9 cellular contexts compared by ENCODE assay signal in genomic region chr17:77382966-77383612, GRCh38.
DNase-seq lines count a peak whose midpoint lies in the region; ATAC-seq and TF ChIP-seq lines count a peak whose summit lies in the region.
"Had no signal": no experiment of that assay in that cellular context is flagged by ENCODE, and none has a peak within 500 bp of the region (broad histone marks: within the 10 kb centered on the region; RNA-seq: fewer than 3 reads in every experiment).

No MANE protein-coding gene starts in this region.

- no peak for TF ChIP-seq POLR2A in tibial nerve (IDR thresholded peaks at IDR 0.05)

- 69 to 74% methylated on average over 8 of the region's 8 CpGs for WGBS in tibial nerve, 2 donors
- 83 to 84% methylated on average over 8 of the region's 8 CpGs for WGBS in aorta, 2 donors

- no peak for TF ChIP-seq EP300 in tibial nerve (IDR thresholded peaks at IDR 0.05)

- H3K27me3 ChIP-seq in left lung (no peaks in the 10 kb centered on the region), tibial nerve (no peaks in the 10 kb centered on the region), aorta (ENCODE audit: control insufficient read depth in 1 of 2, insufficient read depth in 2 of 2, low read length in 1 of 2) (no peaks in the 10 kb centered on the region)

- no peaks in the 10 kb centered on the region for H3K9me3 Mint-ChIP-seq in activated T-cell treated with anti-CD3 and anti-CD28 coated beads, Interleukin-2, amount 50 U/mL, for 4 hours
- no peaks in the 10 kb centered on the region for H3K9me3 Mint-ChIP-seq in activated T-helper 17 cell treated with anti-CD3 and anti-CD28 coated beads, Interleukin-2, amount 50 U/mL, for 72 hours

- intact Hi-C loops in left lung (cut with DNase I) (no loop called here), aorta (cut with DNase I) (no loop called here)

- H3K27ac ChIP-seq in left lung (peak overlapping the region; percentile 30 to 34), tibial nerve (peak overlapping the region; percentile 11 to 93 (median 72)), aorta (ENCODE audit: low read depth in 1 of 2, low read length in 2 of 2) (no peak overlapping the region)
- H3K27ac ChIP-seq: C4-2B had no signal

- H3K9me3 ChIP-seq in left lung (no peaks in the 10 kb centered on the region), tibial nerve (no peaks in the 10 kb centered on the region), aorta (ENCODE audit: control insufficient read depth, low read length) (no peaks in the 10 kb centered on the region)

- H3K4me3 Mint-ChIP-seq in activated T-cell treated with anti-CD3 and anti-CD28 coated beads, Interleukin-2, amount 50 U/mL, for 4 hours = peak overlapping the region; percentile 37
- H3K4me3 Mint-ChIP-seq in activated T-helper 17 cell treated with anti-CD3 and anti-CD28 coated beads, Interleukin-2, amount 50 U/mL, for 72 hours = peak overlapping the region; percentile 74

- H3K4me1 ChIP-seq in left lung (peaks cover 51 to 93% of the 10 kb centered on the region in 2 donors), tibial nerve (peaks cover 0 to 100% (median 91%) of the 10 kb centered on the region in 4 donors), aorta (ENCODE audit: control insufficient read depth in 1 of 2, insufficient read depth in 2 of 2, low read length in 2 of 2) (no peaks in the 10 kb centered on the region)

- H3K4me1 Mint-ChIP-seq in activated T-cell treated with anti-CD3 and anti-CD28 coated beads, Interleukin-2, amount 50 U/mL, for 4 hours (ENCODE audit: low read depth) = peaks cover 86% of the 10 kb centered on the region
- peaks cover 37% of the 10 kb centered on the region for H3K4me1 Mint-ChIP-seq in activated T-helper 17 cell treated with anti-CD3 and anti-CD28 coated beads, Interleukin-2, amount 50 U/mL, for 72 hours

- H3K27me3 Mint-ChIP-seq in activated T-cell treated with anti-CD3 and anti-CD28 coated beads, Interleukin-2, amount 50 U/mL, for 4 hours (ENCODE audit: low read depth) = no peaks in the 10 kb centered on the region
- H3K27me3 Mint-ChIP-seq in activated T-helper 17 cell treated with anti-CD3 and anti-CD28 coated beads, Interleukin-2, amount 50 U/mL, for 72 hours = no peaks in the 10 kb centered on the region

- no peaks in the 10 kb centered on the region for H3K36me3 ChIP-seq in left lung
- no peaks in the 10 kb centered on the region for H3K36me3 ChIP-seq in tibial nerve
- no peaks in the 10 kb centered on the region for H3K36me3 ChIP-seq in aorta (ENCODE audit: control insufficient read depth in 1 of 2, insufficient read depth in 2 of 2, low read length in 1 of 2)

- ATAC-seq in activated T-cell treated with anti-CD3 and anti-CD28 coated beads, Interleukin-2, amount 50 U/mL, for 4 hours = no peak
- ATAC-seq in activated T-helper 17 cell treated with anti-CD3 and anti-CD28 coated beads, Interleukin-2, amount 50 U/mL, for 72 hours (replicated peaks) = no peak
- ATAC-seq in left lung = peak; percentile 19
- no peak for ATAC-seq in GM18861 (IDR thresholded peaks at IDR 0.05; ENCODE audit: unreplicated experiment)
- ATAC-seq in HG03097 (IDR thresholded peaks at IDR 0.05; ENCODE audit: low FRiP score, unreplicated experiment) = no peak
- ATAC-seq in aorta (ENCODE audit: low FRiP score) = no peak

- TF ChIP-seq CTCF in left lung (IDR thresholded peaks at IDR 0.05) = no peak
- no peak for TF ChIP-seq CTCF in tibial nerve (IDR thresholded peaks at IDR 0.05)

- no peak for DNase-seq in activated T-cell treated with anti-CD3 and anti-CD28 coated beads, Interleukin-2, amount 50 U/mL, for 4 hours
- no peak for DNase-seq in activated T-cell treated with anti-CD3 and anti-CD28 coated beads, Interleukin-2, amount 50 U/mL, for 1 hour
- no peak for DNase-seq in left lung
- no peak for DNase-seq in tibial nerve (ENCODE audit: low spot score in 2 of 2)
- no peak for DNase-seq in aorta

- H3K36me3 Mint-ChIP-seq in activated T-cell treated with anti-CD3 and anti-CD28 coated beads, Interleukin-2, amount 50 U/mL, for 4 hours (ENCODE audit: insufficient read depth) = no peaks in the 10 kb centered on the region
- no peaks in the 10 kb centered on the region for H3K36me3 Mint-ChIP-seq in activated T-helper 17 cell treated with anti-CD3 and anti-CD28 coated beads, Interleukin-2, amount 50 U/mL, for 72 hours (ENCODE audit: low read depth)

- H3K4me3 ChIP-seq in left lung = no peak overlapping the region
- H3K4me3 ChIP-seq in tibial nerve = no peak overlapping the region
- H3K4me3 ChIP-seq in aorta (ENCODE audit: low read length in 2 of 2) = no peak overlapping the region

- H3K27ac Mint-ChIP-seq in activated T-helper 17 cell treated with anti-CD3 and anti-CD28 coated beads, Interleukin-2, amount 50 U/mL, for 72 hours = peak overlapping the region; percentile 9

Comparison
In these comparisons a context has a peak if more than half of its experiments do, and no peak if none do; other contexts are left out.
1. H3K27ac ChIP-seq: peak in left lung (2 of 2) and tibial nerve (4 of 4); none in aorta (0 of 2).